ENCODE assay signal across 24 cellular contexts in the genomic region with DNA sequence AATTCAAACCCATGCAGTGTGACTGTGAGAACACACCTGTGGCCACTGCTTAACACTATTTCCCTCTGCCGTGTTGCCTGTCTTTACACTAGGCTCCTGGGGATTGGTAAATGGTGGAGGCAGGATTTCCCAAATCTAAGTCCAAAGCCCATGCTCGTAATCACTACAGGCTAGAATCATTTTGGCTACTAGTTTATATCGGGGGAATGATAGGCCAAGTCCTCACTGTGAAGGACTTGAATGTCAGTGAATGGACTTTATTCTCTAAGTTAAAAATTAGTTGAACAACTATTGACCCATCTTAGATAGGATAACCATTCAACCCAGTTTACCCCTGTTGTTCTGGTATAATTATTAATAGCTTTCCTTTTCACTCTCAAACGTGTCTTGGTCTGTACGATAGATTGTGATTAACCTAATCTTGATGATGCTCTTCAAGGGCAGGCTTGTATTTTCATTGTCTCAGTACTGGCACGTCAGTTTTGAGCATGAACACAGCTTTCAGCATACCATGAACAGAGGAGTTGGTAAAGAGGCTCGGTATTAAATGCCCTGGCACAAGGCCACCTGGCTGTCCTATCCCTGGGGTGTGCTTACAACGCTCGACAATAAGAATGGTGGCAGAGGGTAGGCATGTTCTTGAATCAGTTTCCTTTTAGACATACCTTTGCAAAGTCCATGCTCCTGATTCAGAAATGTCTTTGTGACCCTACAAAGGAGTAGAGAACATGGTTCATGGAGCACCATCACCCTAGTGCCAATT.
"Had no signal": no experiment of that assay in that cellular context is flagged by ENCODE, and none has a peak within 500 bp of the region (broad histone marks: within the 10 kb centered on the region; RNA-seq: fewer than 3 reads in every experiment).

No MANE protein-coding gene starts in this region.

- H3K36me3 Mint-ChIP-seq: T-cell had no signal

- H3K9ac ChIP-seq: KMS-11 had no signal

- DNase-seq: activated B cell treated with CpG ODN at 0.5 μM for 24 hours; activated CD4-positive, alpha-beta T cell treated with anti-CD3 and anti-CD28 coated beads for 1 hour; activated CD4-positive, alpha-beta T cell treated with anti-CD3 and anti-CD28 coated beads, Interleukin-2, amount 10 ng/mL, durations not matched to agents 24 days and 14 days; activated CD4-positive, alpha-beta T cell treated with anti-CD3 and anti-CD28 coated beads, Interleukin-2, amount 50 U/mL, for 48 hours; activated CD8-positive, alpha-beta memory T cell treated with anti-CD3 and anti-CD28 coated beads for 24 hours; activated effector memory CD4-positive, alpha-beta T cell treated with anti-CD3 and anti-CD28 coated beads, Interleukin-2, amount 50 U/mL, for 16 hours; activated naive CD4-positive, alpha-beta T cell treated with Interleukin-2 at 50 U/mL for 16 hours; activated T-cell treated with anti-CD3 and anti-CD28 coated beads, Interleukin-2, amount 50 U/mL, for 4 hours; amygdala; NCI-H1092; NCI-H1417 treated with DMSO at 0.1 percent for 48 hours; NCI-H1694; NCI-H2029 treated with DMSO at 0.1 percent for 48 hours; NCI-H446; NCI-H524; PC-3; SIG-M5; T-cell; T-helper 2 cell; T1000 had no signal

- H3K27ac ChIP-seq: KMS-11, SK-N-MC had no signal

- H3K27ac Mint-ChIP-seq: activated B cell treated with CpG ODN at 0.5 μM for 24 hours; activated CD4-positive, alpha-beta T cell treated with anti-CD3 and anti-CD28 coated beads, Interleukin-2, amount 10 ng/mL, durations not matched to agents 24 days and 14 days; activated naive CD8-positive, alpha-beta T cell; brain; T-cell had no signal

- H3K4me3 Mint-ChIP-seq: activated B cell treated with CpG ODN at 0.5 μM for 24 hours; activated CD4-positive, alpha-beta T cell treated with anti-CD3 and anti-CD28 coated beads, Interleukin-2, amount 10 ng/mL, durations not matched to agents 24 days and 14 days; activated naive CD8-positive, alpha-beta T cell; activated T-cell treated with anti-CD3 and anti-CD28 coated beads, Interleukin-2, amount 50 U/mL, for 4 hours; brain; T-cell had no signal

- H3K4me1 Mint-ChIP-seq: activated B cell treated with CpG ODN at 0.5 μM for 24 hours had no signal

- H3K9me3 Mint-ChIP-seq: activated B cell treated with CpG ODN at 0.5 μM for 24 hours; activated T-cell treated with anti-CD3 and anti-CD28 coated beads, Interleukin-2, amount 50 U/mL, for 4 hours; T-cell had no signal

- H3K4me3 ChIP-seq: SK-N-MC had no signal

- H3K27me3 Mint-ChIP-seq: activated B cell treated with CpG ODN at 0.5 μM for 24 hours; activated CD4-positive, alpha-beta T cell treated with anti-CD3 and anti-CD28 coated beads, Interleukin-2, amount 10 ng/mL, durations not matched to agents 24 days and 14 days; activated naive CD8-positive, alpha-beta T cell; T-cell had no signal
